In the genomic region with DNA sequence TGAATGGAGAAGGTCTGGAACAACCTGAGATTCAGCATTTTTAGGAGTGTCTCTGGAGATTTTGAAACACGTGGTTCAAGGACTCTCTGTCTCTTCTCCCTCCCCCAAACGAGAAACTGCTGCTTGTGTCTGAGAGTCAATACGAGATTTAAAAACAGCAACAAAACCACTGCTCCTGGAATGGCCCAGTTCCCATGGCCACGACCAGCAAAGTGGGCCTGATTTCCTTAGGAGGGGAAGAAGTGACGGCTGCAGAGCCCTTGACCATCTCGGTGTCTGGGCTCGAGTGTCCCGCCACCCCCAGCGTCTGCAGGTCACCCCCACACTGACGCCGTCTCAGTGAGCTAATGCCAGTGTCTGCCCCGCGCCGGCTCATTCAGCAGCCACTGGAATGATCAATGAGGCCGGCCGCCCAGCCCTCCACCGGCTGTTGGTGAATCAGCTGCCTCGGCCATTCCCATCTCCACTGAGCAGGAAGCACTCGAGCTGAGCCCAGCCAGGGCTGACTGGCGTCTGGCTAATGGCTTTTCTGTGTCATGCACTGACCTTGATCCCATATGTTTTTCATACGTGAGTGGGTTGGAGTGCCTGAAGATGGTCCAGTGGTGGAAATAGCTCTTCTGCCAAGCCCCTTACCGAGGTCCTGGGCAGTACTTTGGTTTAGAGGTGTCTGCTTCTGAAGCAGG, we compare ENCODE assay signal across 1 cellular context.
TF ChIP-seq lines count a peak whose summit lies in the region.

No MANE protein-coding gene starts in this region.

TF ChIP-seq in HepG2, 621 proteins besides CTCF, POLR2A, EP300 and RAD21 (continued from another document and continues in another):
- TF ChIP-seq GPBP1L1 (CRISPR knock-in tag; IDR thresholded peaks at IDR 0.05) (no peak), ZFP41 (CRISPR knock-in tag; IDR thresholded peaks at IDR 0.05; ENCODE audit: borderline replicate concordance) (no peak), TP53 (CRISPR knock-in tag; conservative IDR thresholded peaks at IDR 0.05) (no peak), ZSCAN29 (CRISPR knock-in tag; conservative IDR thresholded peaks at IDR 0.05) (no peak), ZSCAN12 (CRISPR knock-in tag; IDR thresholded peaks at IDR 0.05) (no peak), ZNF749 (CRISPR knock-in tag; IDR thresholded peaks at IDR 0.05; ENCODE audit: borderline replicate concordance) (no peak), ZNF382 (CRISPR knock-in tag; IDR thresholded peaks at IDR 0.05; ENCODE audit: borderline replicate concordance) (no peak), PRPF4 (IDR thresholded peaks at IDR 0.05; ENCODE audit: low read depth, low read length, poor library complexity, severe bottlenecking) (no peak), ZNF616 (CRISPR knock-in tag; IDR thresholded peaks at IDR 0.05; ENCODE audit: low read depth) (no peak), RBM22 (optimal IDR thresholded peaks at IDR 0.05; ENCODE audit: low read length) (no peak), ZBTB46 (CRISPR knock-in tag; IDR thresholded peaks at IDR 0.05; ENCODE audit: borderline replicate concordance) (no peak), ZNF317 (CRISPR knock-in tag; IDR thresholded peaks at IDR 0.05) (no peak), ZNF564 (CRISPR knock-in tag; IDR thresholded peaks at IDR 0.05) (0 out of 2 replicates have a peak, but pooled peaks have one; percentile 29), SP1 (IDR thresholded peaks at IDR 0.05) (no peak), SP1 (CRISPR knock-in tag; IDR thresholded peaks at IDR 0.05) (no peak), SYNCRIP (IDR thresholded peaks at IDR 0.05; ENCODE audit: insufficient read depth, low read depth, low read length) (no peak), ZKSCAN8 (CRISPR knock-in tag; IDR thresholded peaks at IDR 0.05; ENCODE audit: borderline replicate concordance) (peak; percentile 67; the same call in 1 of the 2 replicates), GATAD1 (CRISPR knock-in tag; IDR thresholded peaks at IDR 0.05) (peak; percentile 47; the same call in 1 of the 2 replicates), ETV5 (CRISPR knock-in tag; IDR thresholded peaks at IDR 0.05; ENCODE audit: borderline replicate concordance) (peak; percentile 74; the same call in 1 of the 2 replicates), ZNF878 (CRISPR knock-in tag; IDR thresholded peaks at IDR 0.05) (no peak), RELA (CRISPR knock-in tag; IDR thresholded peaks at IDR 0.05) (peak; percentile 24; the same call in 1 of the 2 replicates), RFXANK (CRISPR knock-in tag; IDR thresholded peaks at IDR 0.05) (no peak), ZKSCAN5 (CRISPR knock-in tag; IDR thresholded peaks at IDR 0.05) (no peak), ARID4A (CRISPR knock-in tag; IDR thresholded peaks at IDR 0.05; ENCODE audit: borderline replicate concordance) (peak; percentile 54; the same call in 1 of the 2 replicates), ZNF605 (CRISPR knock-in tag; IDR thresholded peaks at IDR 0.05) (peak; percentile 60; the same call in 1 of the 2 replicates)
- TF ChIP-seq, protein P1, sequence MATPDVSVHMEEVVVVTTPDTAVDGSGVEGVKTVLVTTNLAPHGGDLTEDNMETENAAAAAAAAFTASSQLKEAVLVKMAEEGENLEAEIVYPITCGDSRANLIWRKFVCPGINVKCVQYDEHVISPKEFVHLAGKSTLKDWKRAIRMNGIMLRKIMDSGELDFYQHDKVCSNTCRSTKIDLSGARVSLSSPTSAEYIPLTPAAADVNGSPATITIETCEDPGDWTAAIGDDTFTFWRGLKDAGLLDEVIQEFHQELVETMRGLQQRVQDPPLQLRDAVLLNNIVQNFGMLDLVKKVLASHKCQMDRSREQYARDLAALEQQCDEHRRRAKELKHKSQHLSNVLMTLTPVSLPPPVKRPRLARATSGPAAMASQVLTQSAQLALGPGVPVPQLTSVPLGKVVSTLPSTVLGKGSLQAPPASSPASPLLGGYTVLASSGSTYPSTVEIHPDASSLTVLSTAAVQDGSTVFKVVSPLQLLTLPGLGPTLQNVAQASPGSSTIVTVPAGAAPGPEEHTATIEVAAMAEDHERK (CRISPR knock-in tag; IDR thresholded peaks at IDR 0.05; ENCODE audit: low read depth): no peak
- TF ChIP-seq, protein P2, sequence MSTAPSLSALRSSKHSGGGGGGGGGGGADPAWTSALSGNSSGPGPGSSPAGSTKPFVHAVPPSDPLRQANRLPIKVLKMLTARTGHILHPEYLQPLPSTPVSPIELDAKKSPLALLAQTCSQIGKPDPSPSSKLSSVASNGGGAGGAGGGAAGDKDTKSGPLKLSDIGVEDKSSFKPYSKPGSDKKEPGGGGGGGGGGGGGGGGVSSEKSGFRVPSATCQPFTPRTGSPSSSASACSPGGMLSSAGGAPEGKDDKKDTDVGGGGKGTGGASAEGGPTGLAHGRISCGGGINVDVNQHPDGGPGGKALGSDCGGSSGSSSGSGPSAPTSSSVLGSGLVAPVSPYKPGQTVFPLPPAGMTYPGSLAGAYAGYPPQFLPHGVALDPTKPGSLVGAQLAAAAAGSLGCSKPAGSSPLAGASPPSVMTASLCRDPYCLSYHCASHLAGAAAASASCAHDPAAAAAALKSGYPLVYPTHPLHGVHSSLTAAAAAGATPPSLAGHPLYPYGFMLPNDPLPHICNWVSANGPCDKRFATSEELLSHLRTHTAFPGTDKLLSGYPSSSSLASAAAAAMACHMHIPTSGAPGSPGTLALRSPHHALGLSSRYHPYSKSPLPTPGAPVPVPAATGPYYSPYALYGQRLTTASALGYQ (CRISPR knock-in tag; IDR thresholded peaks at IDR 0.05): no peak; the same call in 1 of the 2 replicates
- TF ChIP-seq, protein P3, sequence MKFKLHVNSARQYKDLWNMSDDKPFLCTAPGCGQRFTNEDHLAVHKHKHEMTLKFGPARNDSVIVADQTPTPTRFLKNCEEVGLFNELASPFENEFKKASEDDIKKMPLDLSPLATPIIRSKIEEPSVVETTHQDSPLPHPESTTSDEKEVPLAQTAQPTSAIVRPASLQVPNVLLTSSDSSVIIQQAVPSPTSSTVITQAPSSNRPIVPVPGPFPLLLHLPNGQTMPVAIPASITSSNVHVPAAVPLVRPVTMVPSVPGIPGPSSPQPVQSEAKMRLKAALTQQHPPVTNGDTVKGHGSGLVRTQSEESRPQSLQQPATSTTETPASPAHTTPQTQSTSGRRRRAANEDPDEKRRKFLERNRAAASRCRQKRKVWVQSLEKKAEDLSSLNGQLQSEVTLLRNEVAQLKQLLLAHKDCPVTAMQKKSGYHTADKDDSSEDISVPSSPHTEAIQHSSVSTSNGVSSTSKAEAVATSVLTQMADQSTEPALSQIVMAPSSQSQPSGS (CRISPR knock-in tag; IDR thresholded peaks at IDR 0.05): peak; percentile 54; the same call in 1 of the 2 replicates
- TF ChIP-seq, protein P4, sequence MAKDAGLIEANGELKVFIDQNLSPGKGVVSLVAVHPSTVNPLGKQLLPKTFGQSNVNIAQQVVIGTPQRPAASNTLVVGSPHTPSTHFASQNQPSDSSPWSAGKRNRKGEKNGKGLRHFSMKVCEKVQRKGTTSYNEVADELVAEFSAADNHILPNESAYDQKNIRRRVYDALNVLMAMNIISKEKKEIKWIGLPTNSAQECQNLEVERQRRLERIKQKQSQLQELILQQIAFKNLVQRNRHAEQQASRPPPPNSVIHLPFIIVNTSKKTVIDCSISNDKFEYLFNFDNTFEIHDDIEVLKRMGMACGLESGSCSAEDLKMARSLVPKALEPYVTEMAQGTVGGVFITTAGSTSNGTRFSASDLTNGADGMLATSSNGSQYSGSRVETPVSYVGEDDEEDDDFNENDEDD (CRISPR knock-in tag; IDR thresholded peaks at IDR 0.05; ENCODE audit: borderline replicate concordance): peak; percentile 30; the same call in 1 of the 2 replicates
- TF ChIP-seq, protein P5, sequence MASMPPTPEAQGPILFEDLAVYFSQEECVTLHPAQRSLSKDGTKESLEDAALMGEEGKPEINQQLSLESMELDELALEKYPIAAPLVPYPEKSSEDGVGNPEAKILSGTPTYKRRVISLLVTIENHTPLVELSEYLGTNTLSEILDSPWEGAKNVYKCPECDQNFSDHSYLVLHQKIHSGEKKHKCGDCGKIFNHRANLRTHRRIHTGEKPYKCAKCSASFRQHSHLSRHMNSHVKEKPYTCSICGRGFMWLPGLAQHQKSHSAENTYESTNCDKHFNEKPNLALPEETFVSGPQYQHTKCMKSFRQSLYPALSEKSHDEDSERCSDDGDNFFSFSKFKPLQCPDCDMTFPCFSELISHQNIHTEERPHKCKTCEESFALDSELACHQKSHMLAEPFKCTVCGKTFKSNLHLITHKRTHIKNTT (CRISPR knock-in tag; IDR thresholded peaks at IDR 0.05): no peak
